Comparison of ENCODE assay signal across 1 cellular context in genomic region chr19:30449191-30449590, GRCh38.
TF ChIP-seq lines count a peak whose summit lies in the region.

No MANE protein-coding gene starts in this region.

TF ChIP-seq in WTC11, 78 proteins besides CTCF, POLR2A, EP300 and RAD21 (continued from another document):
- TF ChIP-seq MLX (CRISPR knock-in tag; IDR thresholded peaks at IDR 0.05) (no peak), SMAD3 (CRISPR knock-in tag; IDR thresholded peaks at IDR 0.05; ENCODE audit: borderline replicate concordance) (no peak), FOXK1 (CRISPR knock-in tag; IDR thresholded peaks at IDR 0.05) (no peak), ATF1 (CRISPR knock-in tag; IDR thresholded peaks at IDR 0.05) (no peak), ZNF317 (CRISPR knock-in tag; IDR thresholded peaks at IDR 0.05; ENCODE audit: borderline replicate concordance, low read depth) (no peak), ELF4 (CRISPR knock-in tag; IDR thresholded peaks at IDR 0.05; ENCODE audit: low read depth) (no peak), FOXJ3 (CRISPR knock-in tag; IDR thresholded peaks at IDR 0.05; ENCODE audit: borderline replicate concordance) (no peak), ETV6 (CRISPR knock-in tag; IDR thresholded peaks at IDR 0.05) (no peak), ARID4B (CRISPR knock-in tag; IDR thresholded peaks at IDR 0.05; ENCODE audit: borderline replicate concordance) (no peak)
- TF ChIP-seq, protein P1, sequence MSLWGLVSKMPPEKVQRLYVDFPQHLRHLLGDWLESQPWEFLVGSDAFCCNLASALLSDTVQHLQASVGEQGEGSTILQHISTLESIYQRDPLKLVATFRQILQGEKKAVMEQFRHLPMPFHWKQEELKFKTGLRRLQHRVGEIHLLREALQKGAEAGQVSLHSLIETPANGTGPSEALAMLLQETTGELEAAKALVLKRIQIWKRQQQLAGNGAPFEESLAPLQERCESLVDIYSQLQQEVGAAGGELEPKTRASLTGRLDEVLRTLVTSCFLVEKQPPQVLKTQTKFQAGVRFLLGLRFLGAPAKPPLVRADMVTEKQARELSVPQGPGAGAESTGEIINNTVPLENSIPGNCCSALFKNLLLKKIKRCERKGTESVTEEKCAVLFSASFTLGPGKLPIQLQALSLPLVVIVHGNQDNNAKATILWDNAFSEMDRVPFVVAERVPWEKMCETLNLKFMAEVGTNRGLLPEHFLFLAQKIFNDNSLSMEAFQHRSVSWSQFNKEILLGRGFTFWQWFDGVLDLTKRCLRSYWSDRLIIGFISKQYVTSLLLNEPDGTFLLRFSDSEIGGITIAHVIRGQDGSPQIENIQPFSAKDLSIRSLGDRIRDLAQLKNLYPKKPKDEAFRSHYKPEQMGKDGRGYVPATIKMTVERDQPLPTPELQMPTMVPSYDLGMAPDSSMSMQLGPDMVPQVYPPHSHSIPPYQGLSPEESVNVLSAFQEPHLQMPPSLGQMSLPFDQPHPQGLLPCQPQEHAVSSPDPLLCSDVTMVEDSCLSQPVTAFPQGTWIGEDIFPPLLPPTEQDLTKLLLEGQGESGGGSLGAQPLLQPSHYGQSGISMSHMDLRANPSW (CRISPR knock-in tag; conservative IDR thresholded peaks at IDR 0.05; ENCODE audit: low read depth): no peak
- TF ChIP-seq, protein P2, sequence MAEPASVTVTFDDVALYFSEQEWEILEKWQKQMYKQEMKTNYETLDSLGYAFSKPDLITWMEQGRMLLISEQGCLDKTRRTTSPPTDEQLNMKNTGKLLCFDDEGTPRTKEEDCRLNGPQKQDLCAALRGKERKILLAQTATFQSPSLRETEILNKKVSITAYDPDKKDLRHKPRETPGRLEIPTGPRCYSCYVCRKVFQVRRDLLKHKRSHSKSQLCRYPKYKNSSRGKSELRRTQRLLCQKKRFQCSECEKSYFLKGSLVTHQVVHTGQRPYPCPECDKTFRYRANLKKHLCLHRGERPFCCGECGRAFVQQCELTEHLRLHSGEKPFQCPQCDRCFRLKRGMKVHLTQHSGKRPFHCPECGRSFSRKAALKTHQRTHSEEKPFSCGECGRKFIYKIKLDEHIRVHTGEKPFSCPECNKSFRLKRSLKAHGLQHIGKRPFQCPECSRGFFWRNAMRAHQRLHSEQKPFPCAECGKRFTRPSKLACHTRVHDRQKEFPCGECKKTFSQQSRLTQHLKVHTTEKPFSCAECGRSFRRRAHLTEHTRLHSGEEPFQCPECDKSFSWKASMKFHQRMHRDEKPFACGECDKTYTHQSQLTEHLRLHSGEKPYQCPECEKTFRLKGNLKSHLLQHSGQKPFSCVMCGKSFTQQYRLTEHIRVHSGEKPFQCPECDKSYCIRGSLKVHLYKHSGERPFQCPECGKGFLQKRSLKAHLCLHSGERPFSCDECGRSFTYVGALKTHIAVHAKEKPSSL (CRISPR knock-in tag; conservative IDR thresholded peaks at IDR 0.05): no peak
